ENCODE assay signal across 8 cellular contexts in genomic region chr11:117950320-117950719, GRCh38. TPM values are rescaled to one million over a fixed set of nuclear protein-coding genes. Genes with fewer than 3 reads are reported as not detected.
A peak's percentile ranks its signal among the peaks of the same experiment; 100 is the strongest.
DNase-seq lines count a peak whose midpoint lies in the region; ATAC-seq and TF ChIP-seq lines count a peak whose summit lies in the region.

No MANE protein-coding gene starts in this region.

- H3K36me3 Mint-ChIP-seq in CD8-positive, alpha-beta T cell: no peaks in the 10 kb centered on the region

- peak overlapping the region; percentile 39 for H3K27ac ChIP-seq in CD8-positive, alpha-beta T cell (ENCODE audit: low read depth, low read length)
- H3K27ac ChIP-seq in mesendoderm (ENCODE audit: low read depth, low read length) (no peak overlapping the region), tibial artery (no peak overlapping the region)

- H2AK5ac ChIP-seq in mesendoderm (ENCODE audit: low read length): no peak overlapping the region

- no peak overlapping the region for H3K56ac ChIP-seq in mesendoderm (ENCODE audit: low read length)

- H3K79me1 ChIP-seq in mesendoderm (ENCODE audit: low read length): no peaks in the 10 kb centered on the region

- H3K9ac ChIP-seq in mesendoderm (ENCODE audit: low read length): no peak overlapping the region

- H3K36me3 ChIP-seq in CD8-positive, alpha-beta T cell (ENCODE audit: insufficient read depth, low read length): no peaks in the 10 kb centered on the region
- H3K36me3 ChIP-seq in mesendoderm (ENCODE audit: control insufficient read depth, insufficient read depth, low read length): no peaks in the 10 kb centered on the region
- H3K36me3 ChIP-seq in tibial artery: no peaks in the 10 kb centered on the region

- no peak overlapping the region for H4K5ac ChIP-seq in mesendoderm (ENCODE audit: low read length)

- no CpG with 5 or more reads among the region's 5 CpGs for WGBS in mesendoderm (ENCODE audit: extremely low coverage, insufficient coverage, low lambda C conversion rate)

- no peaks in the 10 kb centered on the region for H3K27me3 ChIP-seq in CD8-positive, alpha-beta T cell (ENCODE audit: insufficient read depth, low read length)
- H3K27me3 ChIP-seq in mesendoderm (ENCODE audit: insufficient read depth, low read length, poor library complexity) (no peaks in the 10 kb centered on the region), tibial artery (peaks cover 0 to 23% of the 10 kb centered on the region in 2 donors)

- peak; percentile 34 to 83 (median 71) for DNase-seq in CD8-positive, alpha-beta T cell
- DNase-seq in M059J (ENCODE audit: low read depth): peak; percentile 13
- peak; percentile 64 for DNase-seq in activated T-cell treated with anti-CD3 and anti-CD28 coated beads, Interleukin-2, amount 50 U/mL, for 48 hours
- peak; percentile 46 for DNase-seq in mesendoderm
- no peak for DNase-seq in tibial artery
- DNase-seq in putamen (ENCODE audit: low spot score): no peak
- no peak for DNase-seq in GM19238 (ENCODE audit: insufficient read length, low spot score)
- no peak for DNase-seq in globus pallidus (ENCODE audit: low spot score)

- H3K79me2 ChIP-seq in mesendoderm (ENCODE audit: control insufficient read depth, insufficient read depth, low read length): no peaks in the 10 kb centered on the region

- no peak overlapping the region for H3K4me2 ChIP-seq in mesendoderm (ENCODE audit: low read length)

- CTCF ChIA-PET in CD8-positive, alpha-beta T cell (lab: Charles Lee): interaction anchor here (1.2 to 14.6 kb wide), 17 partner anchors 9 to 143 kb away, joined by 3 to 403 read pairs (median 12); partner anchors contain the start of genes FXYD2 and IL10RA

- H3K4me3 ChIP-seq in CD8-positive, alpha-beta T cell (ENCODE audit: low read depth, low read length): peak overlapping the region; percentile 46
- no peak overlapping the region for H3K4me3 ChIP-seq in mesendoderm (ENCODE audit: low read length)
- no peak overlapping the region for H3K4me3 ChIP-seq in tibial artery

- no peak overlapping the region for H2BK5ac ChIP-seq in mesendoderm (ENCODE audit: low read length)

- peak; percentile 52 for ATAC-seq in CD8-positive, alpha-beta T cell

- H4K8ac ChIP-seq in mesendoderm (ENCODE audit: low read depth, low read length): no peak overlapping the region

- no peak overlapping the region for H2BK120ac ChIP-seq in mesendoderm (ENCODE audit: low read depth, low read length)

- POLR2A ChIA-PET in CD8-positive, alpha-beta T cell (lab: Charles Lee): interaction anchor here (0.7 to 10.4 kb wide), 15 partner anchors 10 to 143 kb away, joined by 3 to 438 read pairs (median 8); partner anchors contain the start of gene IL10RA

- peak overlapping the region; percentile 95 for H3K27ac Mint-ChIP-seq in CD8-positive, alpha-beta T cell

- peak overlapping the region; percentile 71 for H3K4me3 Mint-ChIP-seq in CD8-positive, alpha-beta T cell

- no peaks in the 10 kb centered on the region for H3K27me3 Mint-ChIP-seq in CD8-positive, alpha-beta T cell (ENCODE audit: low read depth)

- peaks cover 84% of the 10 kb centered on the region for H3K4me1 ChIP-seq in CD8-positive, alpha-beta T cell (ENCODE audit: insufficient read depth, low read length)
- H3K4me1 ChIP-seq in mesendoderm (ENCODE audit: control insufficient read depth, low read depth, low read length) (no peaks in the 10 kb centered on the region), tibial artery (no peaks in the 10 kb centered on the region)

- peak; percentile 42 for TF ChIP-seq CTCF in CD8-positive, alpha-beta T cell (IDR thresholded peaks at IDR 0.05)
- no peak for TF ChIP-seq CTCF in tibial artery (IDR thresholded peaks at IDR 0.05)

- H3K9me3 ChIP-seq in CD8-positive, alpha-beta T cell (ENCODE audit: low read length): no peaks in the 10 kb centered on the region
- no peaks in the 10 kb centered on the region for H3K9me3 ChIP-seq in tibial artery

- no peak overlapping the region for H3K18ac ChIP-seq in mesendoderm (ENCODE audit: low read length)

- no peak overlapping the region for H3K4ac ChIP-seq in mesendoderm (ENCODE audit: low read depth, low read length)

- no peak overlapping the region for H2BK15ac ChIP-seq in mesendoderm (replicated peaks; ENCODE audit: low read depth)

- H3K23ac ChIP-seq in mesendoderm (ENCODE audit: low read length): no peak overlapping the region

- H3K9me3 Mint-ChIP-seq in CD8-positive, alpha-beta T cell: no peaks in the 10 kb centered on the region

- peaks cover 92% of the 10 kb centered on the region for H3K4me1 Mint-ChIP-seq in CD8-positive, alpha-beta T cell (ENCODE audit: low read depth)

- intact Hi-C loops in CD8-positive, alpha-beta T cell (cut with DNase I, micrococcal nuclease): loop anchor here (1.0 to 2.0 kb wide), 5 partner anchors 18 to 103 kb away; partner anchors contain the start of gene IL10RA (in 1 of the 2)
- intact Hi-C loops in tibial artery (cut with DNase I; ENCODE audit: low total_unique reads): no loop called here

RNA-seq across cellular contexts. Expression of gene TMPRSS13, which starts 21.1 kb away (rescaled TPM):
- 1 to 10 TPM; 1.7 TPM for total RNA-seq in CD8-positive, alpha-beta T cell
- total RNA-seq in M059J (2014; rRNA removed; shearing (Covaris generic)): not detected in 2 replicates
- 1.6 TPM for polyA plus RNA-seq in mesendoderm (2013, experiment 1 of 2)
- 1.4 TPM for polyA plus RNA-seq in mesendoderm (2013, experiment 2 of 2)

RNA-seq across cellular contexts. Expression of gene IL10RA, which starts 35.9 kb away (rescaled TPM):
- total RNA-seq in CD8-positive, alpha-beta T cell: 100 to 1,000 TPM; 295 to 299 TPM
- 0.07 TPM in 1 of 2 replicates, not detected in the other for total RNA-seq in M059J (2014; rRNA removed; shearing (Covaris generic))
- polyA plus RNA-seq in mesendoderm (2013, experiment 1 of 2): 0.06 TPM
- polyA plus RNA-seq in mesendoderm (2013, experiment 2 of 2): 0.10 TPM

Comparison
In these comparisons a context has a peak if more than half of its experiments do, and no peak if none do; other contexts are left out.
1. DNase-seq: peak in CD8-positive, alpha-beta T cell (7 of 7), M059J (single experiment), activated T-cell treated with anti-CD3 and anti-CD28 coated beads, Interleukin-2, amount 50 U/mL, for 48 hours (2 of 2) and mesendoderm (single experiment); none in tibial artery (0 of 2), putamen (single experiment), GM19238 (single experiment) and globus pallidus (single experiment).
2. RNA of gene IL10RA, which starts 35.9 kb away (total RNA-seq): 295 to 299 TPM in CD8-positive, alpha-beta T cell; 0.07 TPM in M059J; every median in the first group is over 100 times any median in the second.